Comparison of ENCODE assay signal across 22 cellular contexts in genomic region chr20:37650661-37651060, GRCh38. TPM values are rescaled to one million over a fixed set of nuclear protein-coding genes. Genes with fewer than 3 reads are reported as not detected.
DNase-seq lines count a peak whose midpoint lies in the region; ATAC-seq, FAIRE-seq and TF ChIP-seq lines count a peak whose summit lies in the region.
"Had no signal": no experiment of that assay in that cellular context is flagged by ENCODE, and none has a peak within 500 bp of the region (broad histone marks: within the 10 kb centered on the region; RNA-seq: fewer than 3 reads in every experiment).

No MANE protein-coding gene starts in this region.

- H3K79me1 ChIP-seq in trophoblast cell (ENCODE audit: low read length), result no peaks in the 10 kb centered on the region

- CTCF ChIA-PET in HepG2 (lab: Yijun Ruan, JAX; ENCODE audit: low intra/inter-chr PET ratio, low total read pairs), result interaction anchor here (1.2 kb wide), 1 partner anchor 342 kb away, joined by 11 read pairs; no protein-coding TSS in a partner anchor

- H3K27me3 ChIP-seq in HepG2 (ENCODE audit: control insufficient read depth in 1 of 2, insufficient read depth in 2 of 2, low read length in 2 of 2), result peaks cover 0 to 12% of the 10 kb centered on the region in 2 experiments; a peak in 2 of 5 replicates
- H3K27me3 ChIP-seq in right lobe of liver, result no peaks in the 10 kb centered on the region
- H3K27me3 ChIP-seq in trophoblast cell (ENCODE audit: insufficient read depth, low read length), result no peaks in the 10 kb centered on the region
- H3K27me3 ChIP-seq: BE2C; BLaER1 treated with 17β-estradiol and CSF1 and Interleukin-3, amounts not matched to agents 10 nM and 100 nM had no signal

- FAIRE-seq in HepG2 (lab: Jason Lieb, UNC), result no peak
- FAIRE-seq: A549, D721Med, G401.6, GM12892, H54 had no signal

- POLR2A ChIA-PET in HepG2 (lab: Yijun Ruan, JAX), result no interaction called here

- no peak overlapping the region for H2BK5ac ChIP-seq in trophoblast cell (ENCODE audit: low read depth, low read length, poor library complexity)

- H3K4me1 ChIP-seq in HepG2 (ENCODE audit: insufficient read depth, low read length) (no peaks in the 10 kb centered on the region), right lobe of liver (no peaks in the 10 kb centered on the region), trophoblast cell (ENCODE audit: control insufficient read depth in 1 of 2, insufficient read depth in 2 of 2, low read length in 2 of 2) (no peaks in the 10 kb centered on the region)
- H3K4me1 ChIP-seq: A549; BE2C; BLaER1 treated with 17β-estradiol and CSF1 and Interleukin-3, amounts not matched to agents 10 nM and 100 nM had no signal

- intact Hi-C loops in HepG2 (cut with micrococcal nuclease; ENCODE audit: unreplicated experiment), result no loop called here
- intact Hi-C loops in right lobe of liver (cut with DNase I), result no loop called here

- H2BK120ac ChIP-seq in trophoblast cell (ENCODE audit: insufficient read depth, low read length, poor library complexity), result no peak overlapping the region

- H3K9ac ChIP-seq in HepG2 (ENCODE audit: insufficient read depth, low read depth, low read length) (no peak overlapping the region), trophoblast cell (ENCODE audit: low read length) (peak overlapping the region; percentile 30)
- H3K9ac ChIP-seq: BLaER1 treated with 17β-estradiol and CSF1 and Interleukin-3, amounts not matched to agents 10 nM and 100 nM had no signal

- H3K23ac ChIP-seq in trophoblast cell (ENCODE audit: low read length), result no peak overlapping the region

- H2AK5ac ChIP-seq in trophoblast cell (ENCODE audit: low read length), result no peak overlapping the region

- TF ChIP-seq RAD21 in HepG2 (CRISPR knock-in tag; IDR thresholded peaks at IDR 0.05), result no peak

- TF ChIP-seq POLR2A in HepG2 (IDR thresholded peaks at IDR 0.05; ENCODE audit: insufficient read depth in 1 of 2, low read depth in 2 of 2, low read length in 2 of 2) (no peak), right lobe of liver (IDR thresholded peaks at IDR 0.05) (no peak)

- no peaks in the 10 kb centered on the region for H4K20me1 ChIP-seq in HepG2 (ENCODE audit: insufficient read depth, low read length)
- H4K20me1 ChIP-seq: BLaER1 treated with 17β-estradiol and CSF1 and Interleukin-3, amounts not matched to agents 10 nM and 100 nM had no signal

- H3K36me3 ChIP-seq in HepG2 (replicated peaks in 1 of 2; ENCODE audit: control insufficient read depth in 1 of 2, insufficient read depth in 2 of 2, low read length in 2 of 2) (no peaks in the 10 kb centered on the region), right lobe of liver (no peaks in the 10 kb centered on the region), trophoblast cell (ENCODE audit: control insufficient read depth in 1 of 2, insufficient read depth in 2 of 2, low read length in 2 of 2) (no peaks in the 10 kb centered on the region)
- H3K36me3 ChIP-seq: BE2C; BLaER1 treated with 17β-estradiol and CSF1 and Interleukin-3, amounts not matched to agents 10 nM and 100 nM had no signal

- H3K14ac ChIP-seq in trophoblast cell (ENCODE audit: low read length), result no peak overlapping the region

- no peaks in the 10 kb centered on the region for H3K79me2 ChIP-seq in HepG2 (ENCODE audit: insufficient read depth, low read length)
- no peaks in the 10 kb centered on the region for H3K79me2 ChIP-seq in trophoblast cell (ENCODE audit: control insufficient read depth, insufficient read depth, low read length, poor library complexity)

- no TSS peak for BruUV-seq in HepG2 (replicated peaks; lab: Mats Ljungman, UMichigan)

- no peak overlapping the region for H3K18ac ChIP-seq in trophoblast cell (ENCODE audit: low read length)

- H2AFZ ChIP-seq in HepG2 (ENCODE audit: low read length) (no peak overlapping the region), trophoblast cell (ENCODE audit: insufficient read depth, low read length, poor library complexity) (no peak overlapping the region)

- no peak overlapping the region for H4K8ac ChIP-seq in trophoblast cell (ENCODE audit: low read depth, low read length)

- in situ Hi-C loops in HepG2 (cut with HindIII; ENCODE audit: extremely low pct_ligation_motif_present, low pct_unique_long_range_greater_than_20kb), result loop anchor here (10.0 kb wide), 1 partner anchor 244 kb away; no protein-coding TSS in a partner anchor

- no peaks in the 10 kb centered on the region for H3K9me3 ChIP-seq in HepG2 (ENCODE audit: low read length)
- no peaks in the 10 kb centered on the region for H3K9me3 ChIP-seq in right lobe of liver
- H3K9me3 ChIP-seq in trophoblast cell (ENCODE audit: insufficient read depth, low read depth, low read length), result peaks cover 6% of the 10 kb centered on the region
- H3K9me3 ChIP-seq: A549, BE2C had no signal

- H3K4ac ChIP-seq in trophoblast cell (ENCODE audit: low read depth, low read length), result no peak overlapping the region

- TF ChIP-seq CTCF in HepG2 (CRISPR knock-in tag; IDR thresholded peaks at IDR 0.05) (no peak), right lobe of liver (IDR thresholded peaks at IDR 0.05) (no peak)

- H4K12ac ChIP-seq in trophoblast cell (ENCODE audit: low read depth, low read length), result no peak overlapping the region

- H3K4me2 ChIP-seq in HepG2 (ENCODE audit: low read depth, low read length) (no peak overlapping the region), trophoblast cell (ENCODE audit: low read length) (no peak overlapping the region)
- H3K4me2 ChIP-seq: A549; BLaER1 treated with 17β-estradiol and CSF1 and Interleukin-3, amounts not matched to agents 10 nM and 100 nM had no signal

- DNase-seq in NCI-H146 (lab: John Stamatoyannopoulos, UW) (peak; percentile 28), NCI-H146 treated with DMSO at 0.1 percent for 48 hours (lab: John Stamatoyannopoulos, UW; ENCODE audit: unreplicated experiment) (no peak), HepG2 (ENCODE audit: low spot score) (no peak), right lobe of liver (no peak), trophoblast cell (no peak), cortex of kidney (lab: John Stamatoyannopoulos, UW) (no peak)
- DNase-seq: 8988T; ACHN; AML-193; BE2C; CD4-positive, alpha-beta T cell; CD8-positive, alpha-beta memory T cell; DMS 273 treated with DMSO at 0.1 percent for 48 hours; DND-41; GOT3; HCEC 1CT had no signal

- ATAC-seq in HepG2 (no peak), right lobe of liver (no peak)
- ATAC-seq: A549 had no signal

- no peak overlapping the region for H4K91ac ChIP-seq in trophoblast cell (ENCODE audit: low read depth, low read length)

- no peak overlapping the region for H3K27ac ChIP-seq in HepG2 (ENCODE audit: extremely low read length, insufficient read depth, low read length)
- no peak overlapping the region for H3K27ac ChIP-seq in right lobe of liver
- H3K27ac ChIP-seq in trophoblast cell (ENCODE audit: low read depth, low read length), result no peak overlapping the region
- H3K27ac ChIP-seq: A549; BLaER1 treated with 17β-estradiol and CSF1 and Interleukin-3, amounts not matched to agents 10 nM and 100 nM had no signal

- TF ChIP-seq EP300 in HepG2 (IDR thresholded peaks at IDR 0.05; ENCODE audit: low read depth in 2 of 2, low read length in 2 of 2) (no peak), HepG2 (CRISPR knock-in tag; IDR thresholded peaks at IDR 0.05; ENCODE audit: borderline replicate concordance) (no peak)

- H3K4me3 ChIP-seq in HepG2 (replicated peaks in 1 of 3; ENCODE audit: insufficient read depth in 1 of 3, low read depth in 2 of 3, low read length in 3 of 3) (no peak overlapping the region), right lobe of liver (no peak overlapping the region), trophoblast cell (ENCODE audit: low read depth, low read length) (no peak overlapping the region)
- H3K4me3 ChIP-seq: A549; BLaER1 treated with 17β-estradiol and CSF1 and Interleukin-3, amounts not matched to agents 10 nM and 100 nM had no signal

- no peak overlapping the region for H2BK12ac ChIP-seq in trophoblast cell (ENCODE audit: low read length)

- WGBS in HepG2 (ENCODE audit: low lambda C conversion rate), result 2% methylated on average over 3 of the region's 3 CpGs
- WGBS in right lobe of liver (ENCODE audit: insufficient coverage, low coverage, low lambda C conversion rate, missing lambda C conversion rate), result 76% methylated on average over 2 of the region's 3 CpGs
- no CpG with 5 or more reads among the region's 3 CpGs for WGBS in trophoblast cell (ENCODE audit: extremely low coverage, insufficient coverage, insufficient read length)

TF ChIP-seq in HepG2, 621 proteins besides CTCF, POLR2A, EP300 and RAD21:
- TF ChIP-seq ZNF768 (CRISPR knock-in tag; IDR thresholded peaks at IDR 0.05) (peak; percentile 60; the same call in 1 of the 2 replicates), PAF1 (CRISPR knock-in tag; IDR thresholded peaks at IDR 0.05) (no peak)

RNA-seq across cellular contexts. Expression of gene CTNNBL1, which starts 43.2 kb away (rescaled TPM):
- total RNA-seq in HepG2 (2016; rRNA removed; fragmentation: Illumina TruSeq; extraction: Trizol) (94.6 and 136 TPM in 2 replicates), right lobe of liver (10 to 100 TPM; 16.3 to 41.8 (median 28.8) TPM)
- 43.5 and 49.5 TPM in 2 replicates for total RNA-seq in HepG2 (2016; cell fraction: cytosol; rRNA removed; fragmentation: Illumina TruSeq; extraction: Trizol; ENCODE audit: low read depth)
- 97.0 and 143 TPM in 2 replicates for total RNA-seq in HepG2 (2016; cell fraction: insoluble cytoplasmic fraction; rRNA removed; fragmentation: Illumina TruSeq; extraction: Trizol)
- 53.6 and 54.9 TPM in 2 replicates for total RNA-seq in HepG2 (2016; cell fraction: membrane; rRNA removed; fragmentation: Illumina TruSeq; extraction: Trizol)
- total RNA-seq in HepG2 (2016; cell fraction: nucleus; rRNA removed; fragmentation: Illumina TruSeq; extraction: Trizol), result 47.8 and 48.8 TPM in 2 replicates
- 47.0 and 49.3 TPM in 2 replicates for polyA plus RNA-seq in HepG2 (2011; rRNA removed)
- polyA plus RNA-seq in HepG2 (2011; cell fraction: cytosol; rRNA removed), result 37.8 and 38.1 TPM in 2 replicates
- 17.2 and 18.0 TPM in 2 replicates for polyA plus RNA-seq in HepG2 (2011; cell fraction: nucleus; rRNA removed)
- 83.2 and 94.2 TPM in 2 replicates for polyA plus RNA-seq in HepG2 (2012)
- polyA plus RNA-seq in HepG2 (2016; cell fraction: cytosol; fragmentation: Illumina TruSeq; extraction: Trizol; ENCODE audit: low read depth), result 53.4 and 54.1 TPM in 2 replicates
- 156 and 162 TPM in 2 replicates for polyA plus RNA-seq in HepG2 (2016; cell fraction: insoluble cytoplasmic fraction; fragmentation: Illumina TruSeq; extraction: Trizol; ENCODE audit: low read depth)
- 50.8 and 57.2 TPM in 2 replicates for polyA plus RNA-seq in HepG2 (2016; cell fraction: membrane; fragmentation: Illumina TruSeq; extraction: Trizol; ENCODE audit: low read depth)
- polyA plus RNA-seq in HepG2 (2016; cell fraction: nucleus; fragmentation: Illumina TruSeq; extraction: Trizol; ENCODE audit: insufficient read depth, low read depth), result 68.0 and 75.7 TPM in 2 replicates
- polyA minus RNA-seq in HepG2 (2011; rRNA and poly(A)+ RNA removed; ENCODE audit: low replicate concordance), result 33.6 and 37.6 TPM in 2 replicates
- polyA minus RNA-seq in HepG2 (2011; cell fraction: cytosol; rRNA and poly(A)+ RNA removed), result 27.5 and 33.1 TPM in 2 replicates
- polyA minus RNA-seq in HepG2 (2011; cell fraction: nucleus; rRNA and poly(A)+ RNA removed), result 33.5 and 36.7 TPM in 2 replicates
- 114 and 118 TPM in 2 replicates for polyA plus RNA-seq in trophoblast cell (2013)
